ENCODE assay signal across 17 cellular contexts in genomic region chr9:5122116-5122515, GRCh38.
DNase-seq lines count a peak whose midpoint lies in the region; ATAC-seq, FAIRE-seq and TF ChIP-seq lines count a peak whose summit lies in the region.
"Had no signal": no experiment of that assay in that cellular context is flagged by ENCODE, and none has a peak within 500 bp of the region (broad histone marks: within the 10 kb centered on the region; RNA-seq: fewer than 3 reads in every experiment).

No MANE protein-coding gene starts in this region.

- H3K9ac ChIP-seq in GM12878 (ENCODE audit: control insufficient read depth, insufficient read depth, low read length) = no peak overlapping the region

- H3K9me3 ChIP-seq in GM12878 (replicated peaks; ENCODE audit: control insufficient read depth, insufficient read depth, low read length) = no peaks in the 10 kb centered on the region
- H3K9me3 ChIP-seq: HAP-1 had no signal

- no peaks in the 10 kb centered on the region for H3K27me3 ChIP-seq in GM12878 (replicated peaks in 1 of 2; ENCODE audit: control insufficient read depth in 2 of 2, insufficient read depth in 2 of 2, low read length in 1 of 2)

- TF ChIP-seq EP300 in GM12878 (IDR thresholded peaks at IDR 0.05; ENCODE audit: borderline replicate concordance in 1 of 2, control insufficient read depth in 1 of 2, low read depth in 2 of 2, low read length in 2 of 2) = no peak

- no peak overlapping the region for H3K27ac ChIP-seq in GM12878 (ENCODE audit: control insufficient read depth, insufficient read depth)

- no peak overlapping the region for H3K4me2 ChIP-seq in GM12878 (ENCODE audit: control insufficient read depth, insufficient read depth)

- no peak overlapping the region for H3K4me3 ChIP-seq in GM12878
- H3K4me3 ChIP-seq: HAP-1 had no signal

- no peaks in the 10 kb centered on the region for H4K20me1 ChIP-seq in GM12878 (ENCODE audit: control insufficient read depth, insufficient read depth)

- intact Hi-C loops in GM12878 (cut with micrococcal nuclease; ENCODE audit: unreplicated experiment) = no loop called here

- peaks cover 0 to 4% of the 10 kb centered on the region in 2 experiments; a peak in 2 of 4 replicates for H3K36me3 ChIP-seq in GM12878 (ENCODE audit: control insufficient read depth in 2 of 2, insufficient read depth in 2 of 2, low read length in 1 of 2)
- H3K36me3 ChIP-seq: HAP-1 had no signal

- no peaks in the 10 kb centered on the region for H3K79me2 ChIP-seq in GM12878 (ENCODE audit: control insufficient read depth, insufficient read depth, low read length)

- DNase-seq in GM19239 (ENCODE audit: insufficient read length, low spot score) = no peak
- no peak for DNase-seq in GM12878 (ENCODE audit: low read depth, low spot score)
- peak; percentile 68 for DNase-seq in kidney tubule cell (ENCODE audit: low spot score)
- no peak for DNase-seq in NCI-H526 (lab: John Stamatoyannopoulos, UW)
- DNase-seq in GM20000 (ENCODE audit: low spot score) = no peak
- DNase-seq in NOMO-1 treated with DMSO at 0.1 percent for 48 hours (lab: John Stamatoyannopoulos, UW; ENCODE audit: unreplicated experiment) = no peak
- DNase-seq in NCI-H82 (lab: John Stamatoyannopoulos, UW) = no peak
- DNase-seq: C1 segment of cervical spinal cord; CD4-positive, alpha-beta memory T cell; COR-L47; DMS153; DND-41; GOT3; HFFc6 had no signal

- ATAC-seq in GM12878 = no peak

- no peak overlapping the region for H2AFZ ChIP-seq in GM12878 (ENCODE audit: control insufficient read depth, low read depth, low read length)

- RAD21 ChIA-PET in GM12878 (lab: Charles Lee; ENCODE audit: unreplicated experiment) = no interaction called here

- H3K4me1 ChIP-seq in GM12878 (ENCODE audit: control insufficient read depth, insufficient read depth, low read length) = no peaks in the 10 kb centered on the region

- in situ Hi-C loops in GM12878 (cut with MboI) = no loop called here

- no TSS peak for BruUV-seq in GM12878 (replicated peaks; lab: Mats Ljungman, UMichigan)

- SMC1A ChIA-PET in GM12878 (lab: Charles Lee; ENCODE audit: uncharacterized antibody, unreplicated experiment) = no interaction called here

- FAIRE-seq in GM19239 (lab: Jason Lieb, UNC) = peak; percentile 28
- peak; percentile 7 for FAIRE-seq in GM12878 (lab: Jason Lieb, UNC)
- FAIRE-seq: G401.6, H54 had no signal

- CTCF ChIA-PET in GM12878 (lab: Yijun Ruan, JAX) = no interaction called here

- 90% methylated on average over 1 of the region's 1 CpG for WGBS in GM12878 (ENCODE audit: insufficient coverage, insufficient replicate concordance, low lambda C conversion rate, missing lambda C conversion rate)

- TF ChIP-seq CTCF in GM12878 (IDR thresholded peaks at IDR 0.05 in 2 of 3, conservative IDR thresholded peaks at IDR 0.05 in 1 of 3; ENCODE audit: control insufficient read depth in 2 of 3, extremely low read depth in 1 of 3, insufficient read depth in 1 of 3, low read depth in 3 of 3, low read length in 3 of 3) (no peak), GM20000 (IDR thresholded peaks at IDR 0.05; ENCODE audit: extremely low read depth, missing control alignments) (no peak)

- TF ChIP-seq POLR2A in GM12878 (IDR thresholded peaks at IDR 0.05; ENCODE audit: low read depth, low read length) = no peak

- no peak for TF ChIP-seq RAD21 in GM12878 (IDR thresholded peaks at IDR 0.05; ENCODE audit: insufficient read depth, low read depth, low read length)

- POLR2A ChIA-PET in GM12878 (lab: Charles Lee) = no interaction called here

TF ChIP-seq in GM12878, 131 proteins besides CTCF, POLR2A, EP300 and RAD21:
- TF ChIP-seq MEF2A (IDR thresholded peaks at IDR 0.05; ENCODE audit: insufficient read depth, low read depth, low read length) = no peak
- TF ChIP-seq ESRRA (IDR thresholded peaks at IDR 0.05; ENCODE audit: low read length) = no peak
- no peak for TF ChIP-seq LARP7 (IDR thresholded peaks at IDR 0.05)
- TF ChIP-seq PBX3 (IDR thresholded peaks at IDR 0.05; ENCODE audit: insufficient replicate concordance, low read depth, low read length) = no peak
- TF ChIP-seq IKZF1 (conservative IDR thresholded peaks at IDR 0.05) = no peak
- TF ChIP-seq RB1 (IDR thresholded peaks at IDR 0.05; ENCODE audit: borderline replicate concordance) = no peak
- no peak for TF ChIP-seq HCFC1 (IDR thresholded peaks at IDR 0.05; ENCODE audit: low read length)
- TF ChIP-seq RUNX3 (IDR thresholded peaks at IDR 0.05; ENCODE audit: low read length) = no peak
- no peak for TF ChIP-seq PAX8 (IDR thresholded peaks at IDR 0.05)
